ENCODE assay signal across 10 cellular contexts in genomic region chr14:92728781-92729364, GRCh38. TPM values are rescaled to one million over a fixed set of nuclear protein-coding genes. Genes with fewer than 3 reads are reported as not detected.
DNase-seq lines count a peak whose midpoint lies in the region; ATAC-seq and TF ChIP-seq lines count a peak whose summit lies in the region.
"Had no signal": no experiment of that assay in that cellular context is flagged by ENCODE, and none has a peak within 500 bp of the region (broad histone marks: within the 10 kb centered on the region; RNA-seq: fewer than 3 reads in every experiment).

No MANE protein-coding gene starts in this region.

- no peaks in the 10 kb centered on the region for H3K36me3 Mint-ChIP-seq in T-helper 2 cell treated with Interferon-gamma antibody and Interleukin-4, amounts not matched to agents 5 μg/mL and 100 μg/mL, for 36 hours (ENCODE audit: low read depth)
- peaks cover 32% of the 10 kb centered on the region for H3K36me3 Mint-ChIP-seq in memory B cell
- peaks cover 16% of the 10 kb centered on the region for H3K36me3 Mint-ChIP-seq in glutamatergic neuron (ENCODE audit: unreplicated experiment)

- H3K36me3 ChIP-seq in colonic mucosa = no peaks in the 10 kb centered on the region

- H3K4me3 Mint-ChIP-seq in T-helper 2 cell treated with Interferon-gamma antibody and Interleukin-4, amounts not matched to agents 5 μg/mL and 100 μg/mL, for 36 hours = no peak overlapping the region
- no peak overlapping the region for H3K4me3 Mint-ChIP-seq in memory B cell
- no peak overlapping the region for H3K4me3 Mint-ChIP-seq in glutamatergic neuron (ENCODE audit: unreplicated experiment)
- H3K4me3 Mint-ChIP-seq: T-cell had no signal

- peaks cover 18% of the 10 kb centered on the region for H3K4me1 Mint-ChIP-seq in T-helper 2 cell treated with Interferon-gamma antibody and Interleukin-4, amounts not matched to agents 5 μg/mL and 100 μg/mL, for 36 hours (ENCODE audit: low read depth)
- H3K4me1 Mint-ChIP-seq in memory B cell (peaks cover 5% of the 10 kb centered on the region), glutamatergic neuron (ENCODE audit: low read depth, unreplicated experiment) (no peaks in the 10 kb centered on the region)

- H3K9ac ChIP-seq in colonic mucosa (ENCODE audit: low read depth in 2 of 2, low read length in 2 of 2) = no peak overlapping the region

- H3K27ac Mint-ChIP-seq in T-helper 2 cell treated with Interferon-gamma antibody and Interleukin-4, amounts not matched to agents 5 μg/mL and 100 μg/mL, for 36 hours = no peak overlapping the region
- H3K27ac Mint-ChIP-seq in memory B cell = peak overlapping the region; percentile 5
- H3K27ac Mint-ChIP-seq in glutamatergic neuron (ENCODE audit: unreplicated experiment) = no peak overlapping the region
- H3K27ac Mint-ChIP-seq: T-cell had no signal

- no peak for TF ChIP-seq CTCF in glutamatergic neuron (IDR thresholded peaks at IDR 0.05; ENCODE audit: partially characterized antibody, unreplicated experiment)
- no peak for TF ChIP-seq CTCF in omental fat pad (IDR thresholded peaks at IDR 0.05)
- TF ChIP-seq CTCF in colonic mucosa (IDR thresholded peaks at IDR 0.05) = no peak

- H3K27me3 ChIP-seq in colonic mucosa = no peaks in the 10 kb centered on the region

- H3K4me3 ChIP-seq in colonic mucosa = no peak overlapping the region

- H3K27me3 Mint-ChIP-seq in T-helper 2 cell treated with Interferon-gamma antibody and Interleukin-4, amounts not matched to agents 5 μg/mL and 100 μg/mL, for 36 hours (ENCODE audit: low read depth) = peaks cover 50% of the 10 kb centered on the region
- H3K27me3 Mint-ChIP-seq in memory B cell (no peaks in the 10 kb centered on the region), glutamatergic neuron (ENCODE audit: unreplicated experiment) (peaks cover 7% of the 10 kb centered on the region)
- H3K27me3 Mint-ChIP-seq: T-cell had no signal

- H3K9me3 ChIP-seq in colonic mucosa = no peaks in the 10 kb centered on the region

- intact Hi-C loops in colonic mucosa (cut with DNase I) = no loop called here

- peaks cover 9% of the 10 kb centered on the region for H3K9me3 Mint-ChIP-seq in T-helper 2 cell treated with Interferon-gamma antibody and Interleukin-4, amounts not matched to agents 5 μg/mL and 100 μg/mL, for 36 hours
- H3K9me3 Mint-ChIP-seq in memory B cell = no peaks in the 10 kb centered on the region
- no peaks in the 10 kb centered on the region for H3K9me3 Mint-ChIP-seq in glutamatergic neuron (ENCODE audit: unreplicated experiment)

- H3K4me1 ChIP-seq in colonic mucosa = peaks cover 3% of the 10 kb centered on the region

- H3K27ac ChIP-seq in colonic mucosa = no peak overlapping the region
- H3K27ac ChIP-seq: C4-2B had no signal

- peak; percentile 75 for ATAC-seq in HG02973 (IDR thresholded peaks at IDR 0.05; ENCODE audit: unreplicated experiment)
- peak; percentile 76 for ATAC-seq in memory B cell (ENCODE audit: low read depth)
- ATAC-seq in omental fat pad (ENCODE audit: low FRiP score) = no peak

- peak; percentile 69 for DNase-seq in NK-92 treated with Interleukin-12 subunit alpha and Interleukin-12 subunit beta, amount 100 ng/mL, for 24 hours (lab: John Stamatoyannopoulos, UW)
- DNase-seq in NK-92 (lab: John Stamatoyannopoulos, UW; ENCODE audit: unreplicated experiment) (no peak), memory B cell (ENCODE audit: low spot score in 2 of 2) (no peak), glutamatergic neuron (no peak), omental fat pad (ENCODE audit: low spot score) (no peak), colonic mucosa (no peak)
- DNase-seq in T-helper 2 cell treated with Interferon-gamma antibody and Interleukin-4, amounts not matched to agents 5 μg/mL and 100 μg/mL, for 36 hours (ENCODE audit: low spot score) = peak; percentile 16
- DNase-seq: T-cell had no signal

RNA-seq across cellular contexts. Expression of gene LGMN, which starts 19.6 kb away (rescaled TPM):
- total RNA-seq in glutamatergic neuron (ENCODE audit: unreplicated experiment) (36.9 TPM), omental fat pad (100 to 1,000 TPM; 161 to 193 (median 175) TPM), colonic mucosa (100 to 1,000 TPM in 1 of 2 donors, 10 to 100 TPM in 1; 70.0 to 107 TPM)

Comparison
In these comparisons a context has a peak if more than half of its experiments do, and no peak if none do; other contexts are left out.
1. DNase-seq: peak in NK-92 treated with Interleukin-12 subunit alpha and Interleukin-12 subunit beta, amount 100 ng/mL, for 24 hours (single experiment) and T-helper 2 cell treated with Interferon-gamma antibody and Interleukin-4, amounts not matched to agents 5 μg/mL and 100 μg/mL, for 36 hours (single experiment); none in NK-92 (single experiment), memory B cell (0 of 2), glutamatergic neuron (single experiment), omental fat pad (single experiment) and colonic mucosa (single experiment).